ENCODE assay signal across 8 cellular contexts in genomic region chr1:223740058-223740736, GRCh38. TPM values are rescaled to one million over a fixed set of nuclear protein-coding genes. Genes with fewer than 3 reads are reported as not detected.
DNase-seq lines count a peak whose midpoint lies in the region; ATAC-seq, FAIRE-seq and TF ChIP-seq lines count a peak whose summit lies in the region.
"Not testable (repeated sequence)": the region's sequence is repeated elsewhere in the genome, so short reads cannot be mapped to it uniquely, and the experiment has no call there.

No MANE protein-coding gene starts in this region.

- peaks cover 14% of the 10 kb centered on the region for H3K4me1 Mint-ChIP-seq in type B pancreatic cell (ENCODE audit: unreplicated experiment)

- DNase-seq in RWPE2 (ENCODE audit: low spot score); keratinocyte (ENCODE audit: low read depth, low spot score); gastrocnemius medialis; type B pancreatic cell (ENCODE audit: extremely low spot score, unreplicated experiment): not testable (repeated sequence)
- peak; percentile 74 for DNase-seq in bronchial epithelial cell (ENCODE audit: low read depth)

- not testable (repeated sequence) for H2AFZ ChIP-seq in ACC112 (ENCODE audit: low read length, unreplicated experiment); keratinocyte (ENCODE audit: control insufficient read depth, low read length)

- not testable (repeated sequence) for H3K27me3 Mint-ChIP-seq in type B pancreatic cell

- H3K4me1 ChIP-seq in ACC112 (ENCODE audit: control insufficient read depth, insufficient read depth, low read length, unreplicated experiment) (peaks cover 36% of the 10 kb centered on the region), RWPE2 (ENCODE audit: insufficient read depth, poor library complexity, severe bottlenecking) (peaks cover 39% of the 10 kb centered on the region), keratinocyte (ENCODE audit: control insufficient read depth, extremely low read depth, insufficient read depth, low read length) (peaks cover 55% of the 10 kb centered on the region), muscle layer of duodenum (ENCODE audit: control insufficient read depth in 1 of 2, insufficient read depth in 2 of 2, low read length in 2 of 2) (peaks cover 11 to 22% of the 10 kb centered on the region in 2 donors), gastrocnemius medialis (peaks cover 12 to 35% of the 10 kb centered on the region in 2 donors)
- H3K4me1 ChIP-seq in esophagus (ENCODE audit: control insufficient read depth in 2 of 2, insufficient read depth in 2 of 2, low read length in 1 of 2) = not testable (repeated sequence)

- not testable (repeated sequence) for ATAC-seq in RWPE2 (ENCODE audit: low read depth); gastrocnemius medialis

- H3K79me2 ChIP-seq in ACC112 (ENCODE audit: control insufficient read depth, insufficient read depth, low read length, unreplicated experiment) (peaks cover 72% of the 10 kb centered on the region), keratinocyte (ENCODE audit: control insufficient read depth, insufficient read depth, low read length) (peaks cover 49% of the 10 kb centered on the region)

- peaks cover 13% of the 10 kb centered on the region for H4K20me1 ChIP-seq in keratinocyte (ENCODE audit: control insufficient read depth, extremely low read depth, insufficient read depth, low read length)

- not testable (repeated sequence) for H3K4me3 ChIP-seq in ACC112 (ENCODE audit: low read depth, low read length); RWPE2 (ENCODE audit: severe bottlenecking); bronchial epithelial cell (ENCODE audit: low read depth, low read length); esophagus (ENCODE audit: low read depth in 1 of 2, low read length in 2 of 2); keratinocyte (ENCODE audit: control insufficient read depth in 2 of 3, extremely low read depth in 1 of 3, insufficient read depth in 2 of 3, low read depth in 1 of 3, low read length in 3 of 3); muscle layer of duodenum (ENCODE audit: low read depth in 1 of 2, low read length in 2 of 2); gastrocnemius medialis

- H3K36me3 Mint-ChIP-seq in type B pancreatic cell = peaks cover 15% of the 10 kb centered on the region

- FAIRE-seq in bronchial epithelial cell (lab: Jason Lieb, UNC); keratinocyte (lab: Jason Lieb, UNC): not testable (repeated sequence)

- not testable (repeated sequence) for H3K9me3 Mint-ChIP-seq in type B pancreatic cell

- peak overlapping the region; percentile 93 for H3K27ac Mint-ChIP-seq in type B pancreatic cell

- peak overlapping the region; percentile 65 for H3K9ac ChIP-seq in keratinocyte (ENCODE audit: control insufficient read depth, extremely low read depth, insufficient read depth, low read length)

- H3K27ac ChIP-seq in ACC112 (ENCODE audit: low read depth, low read length) (0 out of 2 replicates have a peak overlapping the region, but pooled peaks have one; percentile 24), RWPE2 (ENCODE audit: poor library complexity, severe bottlenecking) (peak overlapping the region; percentile 85), esophagus (ENCODE audit: low read depth in 2 of 2, low read length in 1 of 2) (peak overlapping the region; percentile 72 to 93), keratinocyte (ENCODE audit: control insufficient read depth, insufficient read depth, low read length) (peak overlapping the region; percentile 95), muscle layer of duodenum (ENCODE audit: low read length) (peak overlapping the region; percentile 74), gastrocnemius medialis (peak overlapping the region; percentile 50 to 76 (median 59))

- H3K36me3 ChIP-seq in ACC112 (ENCODE audit: insufficient read depth, low read length) = peaks cover 24% of the 10 kb centered on the region; the same call in 1 of the 2 replicates
- peaks cover 55% of the 10 kb centered on the region for H3K36me3 ChIP-seq in RWPE2 (ENCODE audit: low read depth)
- H3K36me3 ChIP-seq in bronchial epithelial cell (ENCODE audit: control insufficient read depth, insufficient read depth, low read length) = peaks cover 23% of the 10 kb centered on the region
- peaks cover 3 to 24% of the 10 kb centered on the region in 2 donors for H3K36me3 ChIP-seq in esophagus (ENCODE audit: control insufficient read depth in 2 of 2, insufficient read depth in 2 of 2, low read length in 1 of 2)
- H3K36me3 ChIP-seq in keratinocyte (ENCODE audit: control insufficient read depth in 2 of 2, extremely low read depth in 1 of 2, insufficient read depth in 2 of 2, low read length in 2 of 2) = peaks cover 22 to 33% of the 10 kb centered on the region in 2 experiments
- not testable (repeated sequence) for H3K36me3 ChIP-seq in muscle layer of duodenum (ENCODE audit: control insufficient read depth in 1 of 2, insufficient read depth in 2 of 2, low read length in 2 of 2)
- peaks cover 0 to 22% of the 10 kb centered on the region in 2 donors for H3K36me3 ChIP-seq in gastrocnemius medialis

- intact Hi-C loops in gastrocnemius medialis (cut with DNase I; ENCODE audit: low total_unique reads) = not testable (repeated sequence)

- H3K4me3 Mint-ChIP-seq in type B pancreatic cell = not testable (repeated sequence)

- not testable (repeated sequence) for H3K27me3 ChIP-seq in ACC112 (ENCODE audit: insufficient read depth, low read length); RWPE2 (ENCODE audit: insufficient read depth, poor library complexity, severe bottlenecking); bronchial epithelial cell (ENCODE audit: control insufficient read depth, insufficient read depth, low read length); esophagus (ENCODE audit: control insufficient read depth in 1 of 2, insufficient read depth in 2 of 2, low read length in 2 of 2); keratinocyte (ENCODE audit: control insufficient read depth, extremely low read depth, insufficient read depth, low read length); muscle layer of duodenum (ENCODE audit: low read depth, low read length); gastrocnemius medialis

- 54 to 59% methylated on average over 9 of the region's 9 CpGs for WGBS in esophagus, 2 donors

- not testable (repeated sequence) for TF ChIP-seq POLR2A in gastrocnemius medialis (IDR thresholded peaks at IDR 0.05)

- dilution Hi-C loops in keratinocyte (cut with MboI; ENCODE audit: extremely low pct_ligation_motif_present, low sequenced_read_pairs) = not testable (repeated sequence)

- H3K4me2 ChIP-seq in keratinocyte (ENCODE audit: control insufficient read depth, extremely low read depth, insufficient read depth, low read depth, low read length) = peak overlapping the region; percentile 35

- not testable (repeated sequence) for TF ChIP-seq CTCF in RWPE2 (IDR thresholded peaks at IDR 0.05; ENCODE audit: poor library complexity, severe bottlenecking); bronchial epithelial cell (IDR thresholded peaks at IDR 0.05; ENCODE audit: insufficient read depth, low read length, severe bottlenecking); keratinocyte (optimal IDR thresholded peaks at IDR 0.05 in 1 of 3, IDR thresholded peaks at IDR 0.05 in 1 of 3, conservative IDR thresholded peaks at IDR 0.05 in 1 of 3; ENCODE audit: extremely low read depth in 1 of 3, insufficient read depth in 2 of 3, low read length in 3 of 3); gastrocnemius medialis (IDR thresholded peaks at IDR 0.05 in 4 of 5, conservative IDR thresholded peaks at IDR 0.05 in 1 of 5); type B pancreatic cell (conservative IDR thresholded peaks at IDR 0.05)

- not testable (repeated sequence) for H3K9me1 ChIP-seq in keratinocyte (ENCODE audit: control insufficient read depth, extremely low read depth, insufficient read depth, low read length)

- not testable (repeated sequence) for H3K9me3 ChIP-seq in RWPE2 (ENCODE audit: severe bottlenecking); esophagus (ENCODE audit: control insufficient read depth in 2 of 2, insufficient read depth in 1 of 2, low read depth in 1 of 2, low read length in 1 of 2); keratinocyte (ENCODE audit: control insufficient read depth, low read depth, low read length); muscle layer of duodenum (ENCODE audit: control insufficient read depth in 1 of 2, low read length in 2 of 2); gastrocnemius medialis

- in situ Hi-C loops in gastrocnemius medialis (cut with MboI; ENCODE audit: low sequenced_read_pairs in 4 of 4) = not testable (repeated sequence)

RNA-seq across cellular contexts. Expression of gene CAPN2, which starts 27.9 kb away (rescaled TPM):
- total RNA-seq in bronchial epithelial cell (353 and 526 TPM in 2 replicates), gastrocnemius medialis (100 to 1,000 TPM in 2 of 4 donors, 10 to 100 TPM in 2; 42.6 to 141 (median 89.4) TPM), type B pancreatic cell (ENCODE audit: low replicate concordance) (111 and 120 TPM in 2 replicates)
- polyA plus RNA-seq in esophagus (100 to 1,000 TPM in 1 of 2 donors, 10 to 100 TPM in 1; 89.8 to 159 TPM), keratinocyte (278 to 366 TPM (median 350 TPM) in 3 replicates)
- polyA plus RNA-seq in keratinocyte (2011; ENCODE audit: low read depth) = 134 TPM
- 291 and 382 TPM in 2 replicates for polyA plus RNA-seq in keratinocyte (2011; cell fraction: cytosol; rRNA removed)
- 489 and 510 TPM in 2 replicates for polyA plus RNA-seq in keratinocyte (2011; cell fraction: nucleus; rRNA removed)
- polyA plus RNA-seq in keratinocyte (2012; ENCODE audit: low replicate concordance) = 174 and 413 TPM in 2 replicates
- 279 to 391 TPM (median 316 TPM) in 3 replicates for polyA minus RNA-seq in keratinocyte
- polyA minus RNA-seq in keratinocyte (2011; cell fraction: cytosol; rRNA and poly(A)+ RNA removed) = 330 TPM
- polyA minus RNA-seq in keratinocyte (2011; cell fraction: nucleus; rRNA and poly(A)+ RNA removed) = 168 and 240 TPM in 2 replicates

Comparison
In these comparisons a context has a peak if more than half of its experiments do, and no peak if none do; other contexts are left out.
1. H3K27ac ChIP-seq: peak in every context shown above with its lines; median percentile 95 in keratinocyte; 85 in RWPE2; 82 in esophagus; 74 in muscle layer of duodenum; 59 in gastrocnemius medialis; 24 in ACC112.